ENCODE assay signal across 1 cellular context in the genomic region with DNA sequence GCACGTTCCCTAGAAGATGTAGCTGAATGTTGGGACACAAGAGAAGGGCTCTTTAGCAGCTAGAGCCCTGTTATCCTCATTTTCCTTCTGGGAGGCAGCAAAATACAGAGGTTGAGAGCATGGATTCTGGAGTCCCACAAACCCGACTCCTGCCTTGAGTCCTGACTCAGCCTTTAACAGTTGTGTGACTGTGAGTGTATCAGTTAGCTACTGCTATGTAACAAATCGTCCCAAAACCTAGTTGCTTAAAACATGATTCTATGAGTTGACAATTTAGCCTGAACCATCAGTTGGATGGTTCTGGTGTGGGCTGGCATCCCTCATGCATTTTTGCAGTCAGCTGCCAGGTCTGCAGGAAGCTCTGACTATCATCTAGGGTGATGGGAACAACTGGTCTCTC.
A peak's percentile ranks its signal among the peaks of the same experiment; 100 is the strongest.
TF ChIP-seq lines count a peak whose summit lies in the region.

No MANE protein-coding gene starts in this region.

TF ChIP-seq in H1, 55 proteins besides CTCF, POLR2A, EP300 and RAD21:
- TF ChIP-seq HDAC2 (IDR thresholded peaks at IDR 0.05; ENCODE audit: borderline replicate concordance in 1 of 2, low read depth in 2 of 2, low read length in 2 of 2) (no peak), CREB1 (IDR thresholded peaks at IDR 0.05) (no peak), SAP30 (IDR thresholded peaks at IDR 0.05; ENCODE audit: insufficient read depth, insufficient replicate concordance, low read length) (no peak), TBP (IDR thresholded peaks at IDR 0.05; ENCODE audit: low read depth, low read length) (no peak), KDM1A (IDR thresholded peaks at IDR 0.05; ENCODE audit: borderline replicate concordance, low read length) (peak; percentile 47; the same call in 1 of the 2 replicates), MAFK (IDR thresholded peaks at IDR 0.05; ENCODE audit: low read depth, low read length) (no peak)
